Comparison of ENCODE assay signal across 8 cellular contexts in the genomic region with DNA sequence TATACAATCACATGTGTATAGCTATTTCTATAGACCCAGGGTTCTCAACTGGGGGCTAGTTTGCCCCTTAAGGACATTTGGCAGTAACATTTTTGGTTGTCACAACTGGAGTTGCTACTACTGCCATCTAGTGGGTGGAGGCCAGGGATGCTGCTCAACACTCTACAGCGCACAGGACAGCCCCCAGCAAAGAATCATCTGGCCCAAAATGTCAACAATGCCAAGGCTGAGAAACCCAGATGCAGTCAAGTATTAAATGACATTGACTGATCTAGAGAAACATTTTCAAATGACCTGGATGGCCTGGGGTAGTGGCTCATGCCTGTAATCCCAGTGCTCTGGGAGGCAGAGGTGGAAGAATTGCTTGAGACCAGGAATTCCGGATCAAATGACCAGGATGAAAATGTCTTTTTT. TPM values are rescaled to one million over a fixed set of nuclear protein-coding genes. Genes with fewer than 3 reads are reported as not detected.
A peak's percentile ranks its signal among the peaks of the same experiment; 100 is the strongest.
DNase-seq lines count a peak whose midpoint lies in the region; ATAC-seq and TF ChIP-seq lines count a peak whose summit lies in the region.

No MANE protein-coding gene starts in this region.

- H3K27ac ChIP-seq in skeletal muscle tissue (ENCODE audit: low read depth, low read length): peak overlapping the region; percentile 46
- peak overlapping the region in 1 of 2 donors; percentile 42 for H3K27ac ChIP-seq in coronary artery

- DNase-seq in NCI-H2227 (lab: John Stamatoyannopoulos, UW; ENCODE audit: unreplicated experiment): peak; percentile 23
- DNase-seq in NCI-H2227 treated with DMSO at 0.1 percent for 48 hours (lab: John Stamatoyannopoulos, UW): no peak
- peak; percentile 60 to 65 for DNase-seq in NOMO-1 (lab: John Stamatoyannopoulos, UW; ENCODE audit: unreplicated experiment in 2 of 2)
- peak; percentile 22 for DNase-seq in activated CD8-positive, alpha-beta memory T cell treated with anti-CD3 and anti-CD28 coated beads, Interleukin-2, amount 50 U/mL, for 1 hour (ENCODE audit: extremely low read depth)
- DNase-seq in fibroblast of gingiva (ENCODE audit: low read depth): peak; percentile 21
- no peak for DNase-seq in coronary artery (ENCODE audit: low spot score)

- peaks cover 39 to 48% (median 45%) of the 10 kb centered on the region in 3 donors for H3K4me1 ChIP-seq in skeletal muscle tissue (ENCODE audit: control insufficient read depth in 3 of 3, insufficient read depth in 3 of 3, low read length in 3 of 3)

- TF ChIP-seq CTCF in coronary artery (IDR thresholded peaks at IDR 0.05): no peak

- no peak overlapping the region for H3K4me3 ChIP-seq in skeletal muscle tissue (ENCODE audit: low read length in 3 of 3)
- no peak overlapping the region for H3K4me3 ChIP-seq in coronary artery

- no peaks in the 10 kb centered on the region for H3K27me3 ChIP-seq in skeletal muscle tissue (ENCODE audit: control insufficient read depth in 3 of 3, insufficient read depth in 3 of 3, low read length in 3 of 3)

- H3K36me3 ChIP-seq in skeletal muscle tissue (ENCODE audit: control insufficient read depth in 3 of 3, insufficient read depth in 3 of 3, low read length in 3 of 3): peaks cover 2 to 5% (median 5%) of the 10 kb centered on the region in 3 donors

- no peak overlapping the region for H3K9ac ChIP-seq in skeletal muscle tissue (ENCODE audit: low read depth in 1 of 3, low read length in 3 of 3)

- no peaks in the 10 kb centered on the region for H3K9me3 ChIP-seq in skeletal muscle tissue (ENCODE audit: control insufficient read depth in 3 of 3, low read length in 3 of 3)

- peak; percentile 72 for ATAC-seq in HG02938 (IDR thresholded peaks at IDR 0.05; ENCODE audit: unreplicated experiment)

RNA-seq across cellular contexts. Expression of a gene that starts 5.8 kb away (rescaled TPM):
- 96.6 TPM for total RNA-seq in skeletal muscle tissue

RNA-seq across cellular contexts. Expression of a gene that starts 38.6 kb away (rescaled TPM):
- 16.7 TPM for total RNA-seq in skeletal muscle tissue

RNA-seq across cellular contexts. Expression of a gene that starts 48.7 kb away (rescaled TPM):
- 20.4 TPM for total RNA-seq in skeletal muscle tissue

Comparison
In these comparisons a context has a peak if more than half of its experiments do, and no peak if none do; other contexts are left out.
1. DNase-seq: peak in NCI-H2227 (single experiment), NOMO-1 (2 of 2), activated CD8-positive, alpha-beta memory T cell treated with anti-CD3 and anti-CD28 coated beads, Interleukin-2, amount 50 U/mL, for 1 hour (single experiment) and fibroblast of gingiva (single experiment); none in NCI-H2227 treated with DMSO at 0.1 percent for 48 hours (single experiment) and coronary artery (single experiment).